15 cellular contexts compared by ENCODE assay signal in the genomic region with DNA sequence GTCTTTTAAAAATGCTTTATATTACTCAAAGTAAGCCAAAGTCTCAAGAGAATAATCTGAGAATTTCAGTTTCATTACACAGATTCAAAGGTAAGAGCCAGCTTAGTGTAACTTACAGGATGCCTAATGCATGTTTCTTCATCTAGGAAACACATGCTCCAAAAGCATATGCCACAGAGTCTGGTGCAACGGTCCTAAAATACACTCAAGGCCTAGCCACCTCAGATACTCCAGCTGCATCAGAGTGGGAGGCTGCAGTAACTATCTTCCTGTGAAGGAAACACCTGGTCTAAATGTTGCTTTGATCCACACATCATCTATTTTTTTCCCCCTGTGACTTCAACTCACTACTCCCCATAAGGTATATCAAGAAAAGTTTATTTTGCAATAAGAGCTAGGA. TPM values are rescaled to one million over a fixed set of nuclear protein-coding genes. Genes with fewer than 3 reads are reported as not detected.
DNase-seq lines count a peak whose midpoint lies in the region; ATAC-seq and TF ChIP-seq lines count a peak whose summit lies in the region.
"Had no signal": no experiment of that assay in that cellular context is flagged by ENCODE, and none has a peak within 500 bp of the region (broad histone marks: within the 10 kb centered on the region; RNA-seq: fewer than 3 reads in every experiment).

No MANE protein-coding gene starts in this region.

- intact Hi-C loops in activated CD4-positive, alpha-beta T cell treated with anti-CD3 and anti-CD28 coated beads, Interleukin-2, amount 10 ng/mL, durations not matched to agents 24 days and 14 days (cut with micrococcal nuclease) = no loop called here
- intact Hi-C loops in naive thymus-derived CD4-positive, alpha-beta T cell (cut with micrococcal nuclease) = no loop called here

- peaks cover 13 to 59% (median 17%) of the 10 kb centered on the region in 3 experiments for H3K36me3 ChIP-seq in naive thymus-derived CD4-positive, alpha-beta T cell (ENCODE audit: control insufficient read depth in 2 of 3, insufficient read depth in 3 of 3, low read length in 3 of 3)

- H3K27me3 Mint-ChIP-seq in activated CD4-positive, alpha-beta T cell treated with anti-CD3 and anti-CD28 coated beads, Interleukin-2, amount 10 ng/mL, durations not matched to agents 24 days and 14 days = no peaks in the 10 kb centered on the region
- no peaks in the 10 kb centered on the region for H3K27me3 Mint-ChIP-seq in activated CD4-positive, alpha-beta T cell treated with anti-CD3 and anti-CD28 coated beads, Interleukin-2, amount 10 ng/mL, durations not matched to agents 7 days and 5 days
- H3K27me3 Mint-ChIP-seq in T-cell = no peaks in the 10 kb centered on the region
- no peaks in the 10 kb centered on the region for H3K27me3 Mint-ChIP-seq in naive thymus-derived CD4-positive, alpha-beta T cell

- H3K9me3 ChIP-seq in naive thymus-derived CD4-positive, alpha-beta T cell (ENCODE audit: control insufficient read depth in 2 of 3, low read length in 3 of 3) = no peaks in the 10 kb centered on the region
- H3K9me3 ChIP-seq: pancreas, testis had no signal

- TF ChIP-seq CTCF in GM13976 (IDR thresholded peaks at IDR 0.05; ENCODE audit: borderline replicate concordance, control extremely low read depth, extremely low read depth, insufficient read depth, missing control alignments) (no peak), foreskin fibroblast (IDR thresholded peaks at IDR 0.05; ENCODE audit: low read depth, low read length) (no peak)

- H3K27me3 ChIP-seq in naive thymus-derived CD4-positive, alpha-beta T cell (ENCODE audit: control insufficient read depth in 2 of 2, insufficient read depth in 2 of 2, low read length in 2 of 2) = no peaks in the 10 kb centered on the region
- H3K27me3 ChIP-seq: foreskin keratinocyte, pancreas, testis had no signal

- H3K36me3 Mint-ChIP-seq in activated CD4-positive, alpha-beta T cell treated with anti-CD3 and anti-CD28 coated beads, Interleukin-2, amount 10 ng/mL, durations not matched to agents 24 days and 14 days (ENCODE audit: low read depth) = peaks cover 45% of the 10 kb centered on the region
- H3K36me3 Mint-ChIP-seq in activated CD4-positive, alpha-beta T cell treated with anti-CD3 and anti-CD28 coated beads, Interleukin-2, amount 10 ng/mL, durations not matched to agents 7 days and 5 days (ENCODE audit: low read depth) = peaks cover 43% of the 10 kb centered on the region
- peaks cover 43% of the 10 kb centered on the region for H3K36me3 Mint-ChIP-seq in T-cell
- H3K36me3 Mint-ChIP-seq in naive thymus-derived CD4-positive, alpha-beta T cell = peaks cover 4 to 37% (median 25%) of the 10 kb centered on the region in 5 donors

- CTCF ChIA-PET in activated CD4-positive, alpha-beta T cell treated with anti-CD3 and anti-CD28 coated beads, Interleukin-2, amount 10 ng/mL, durations not matched to agents 7 days and 5 days (lab: Charles Lee) = interaction anchor here (2.0 to 3.1 kb wide), 3 partner anchors 8 to 78 kb away, joined by 4 to 12 read pairs (median 8); no protein-coding TSS in a partner anchor
- CTCF ChIA-PET in T-cell (lab: Charles Lee) = interaction anchor here in 1 of 2 donors (0.6 to 1.7 kb wide), 3 partner anchors 35 to 408 kb away, joined by 3 to 8 read pairs (median 6); no protein-coding TSS in a partner anchor
- CTCF ChIA-PET in naive thymus-derived CD4-positive, alpha-beta T cell (lab: Charles Lee) = interaction anchor here (1.4 to 1.7 kb wide), 2 partner anchors 9 to 105 kb away, joined by 3 to 15 read pairs; no protein-coding TSS in a partner anchor

- peak in 2 of 4 experiments; percentile 47 to 88 for ATAC-seq in T-cell (replicated peaks in 1 of 4)
- ATAC-seq in naive thymus-derived CD4-positive, alpha-beta T cell = no peak
- ATAC-seq: foreskin keratinocyte, pancreas had no signal

- H3K4me3 Mint-ChIP-seq in activated CD4-positive, alpha-beta T cell treated with anti-CD3 and anti-CD28 coated beads, Interleukin-2, amount 10 ng/mL, durations not matched to agents 24 days and 14 days = no peak overlapping the region
- no peak overlapping the region for H3K4me3 Mint-ChIP-seq in activated CD4-positive, alpha-beta T cell treated with anti-CD3 and anti-CD28 coated beads, Interleukin-2, amount 10 ng/mL, durations not matched to agents 7 days and 5 days
- H3K4me3 Mint-ChIP-seq in T-cell = peak overlapping the region in 1 of 3 donors; percentile 27
- peak overlapping the region in 8 of 10 donors; percentile 21 to 62 (median 42) for H3K4me3 Mint-ChIP-seq in naive thymus-derived CD4-positive, alpha-beta T cell

- H3K27ac ChIP-seq in naive thymus-derived CD4-positive, alpha-beta T cell (ENCODE audit: low read depth, low read length) = no peak overlapping the region
- H3K27ac ChIP-seq: foreskin keratinocyte, pancreas, testis, WERI-Rb-1 had no signal

- H3K27ac Mint-ChIP-seq in activated CD4-positive, alpha-beta T cell treated with anti-CD3 and anti-CD28 coated beads, Interleukin-2, amount 10 ng/mL, durations not matched to agents 24 days and 14 days = peak overlapping the region; percentile 50
- H3K27ac Mint-ChIP-seq in activated CD4-positive, alpha-beta T cell treated with anti-CD3 and anti-CD28 coated beads, Interleukin-2, amount 10 ng/mL, durations not matched to agents 7 days and 5 days = no peak overlapping the region
- H3K27ac Mint-ChIP-seq in T-cell = peak overlapping the region; percentile 82 to 83
- H3K27ac Mint-ChIP-seq in naive thymus-derived CD4-positive, alpha-beta T cell = peak overlapping the region in 8 of 9 donors; percentile 11 to 87 (median 68)

- POLR2A ChIA-PET in activated CD4-positive, alpha-beta T cell treated with anti-CD3 and anti-CD28 coated beads, Interleukin-2, amount 10 ng/mL, durations not matched to agents 7 days and 5 days (lab: Charles Lee) = interaction anchor here (0.5 to 1.1 kb wide), 3 partner anchors 7 to 42 kb away, joined by 3 to 4 read pairs (median 4); no protein-coding TSS in a partner anchor
- POLR2A ChIA-PET in T-cell (lab: Charles Lee) = interaction anchor here (0.6 kb wide), 2 partner anchors 57 to 228 kb away, joined by 4 to 5 read pairs; no protein-coding TSS in a partner anchor
- POLR2A ChIA-PET in naive thymus-derived CD4-positive, alpha-beta T cell (lab: Charles Lee) = interaction anchor here (0.6 to 1.3 kb wide), 5 partner anchors 18 to 87 kb away, joined by 3 to 4 read pairs (median 3); no protein-coding TSS in a partner anchor

- H3K4me1 Mint-ChIP-seq in activated CD4-positive, alpha-beta T cell treated with anti-CD3 and anti-CD28 coated beads, Interleukin-2, amount 10 ng/mL, durations not matched to agents 24 days and 14 days = peaks cover 17% of the 10 kb centered on the region
- H3K4me1 Mint-ChIP-seq in activated CD4-positive, alpha-beta T cell treated with anti-CD3 and anti-CD28 coated beads, Interleukin-2, amount 10 ng/mL, durations not matched to agents 7 days and 5 days = peaks cover 28% of the 10 kb centered on the region
- peaks cover 20 to 30% (median 27%) of the 10 kb centered on the region in 3 donors for H3K4me1 Mint-ChIP-seq in T-cell
- H3K4me1 Mint-ChIP-seq in naive thymus-derived CD4-positive, alpha-beta T cell = peaks cover 13 to 39% (median 31%) of the 10 kb centered on the region in 7 donors

- DNase-seq in activated CD4-positive, alpha-beta T cell treated with anti-CD3 and anti-CD28 coated beads, Interleukin-2, amount 10 ng/mL, durations not matched to agents 24 days and 14 days = no peak
- DNase-seq in activated CD4-positive, alpha-beta T cell treated with anti-CD3 and anti-CD28 coated beads, Interleukin-2, amount 10 ng/mL, durations not matched to agents 7 days and 5 days = no peak
- DNase-seq in GM13976 (ENCODE audit: low spot score) (peak; percentile 23), T-cell (peak in 1 of 34 experiments; percentile 23), NCI-H1105 (lab: John Stamatoyannopoulos, UW) (no peak), foreskin fibroblast (no peak)
- peak in 3 of 9 donors; percentile 7 to 31 (median 8) for DNase-seq in naive thymus-derived CD4-positive, alpha-beta T cell
- DNase-seq in NK-92 treated with Interleukin-12 subunit alpha and Interleukin-12 subunit beta, amount 100 ng/mL, for 24 hours (lab: John Stamatoyannopoulos, UW) = no peak
- DNase-seq: effector CD8-positive, alpha-beta T cell; foreskin keratinocyte; NCI-H1105 treated with DMSO at 0.1 percent for 48 hours; NCI-H226; pancreas; testis; WERI-Rb-1 had no signal

- in situ Hi-C loops in GM13976 (cut with MboI; ENCODE audit: low sequenced_read_pairs, unreplicated experiment) = no loop called here

- no peaks in the 10 kb centered on the region for H3K9me3 Mint-ChIP-seq in activated CD4-positive, alpha-beta T cell treated with anti-CD3 and anti-CD28 coated beads, Interleukin-2, amount 10 ng/mL, durations not matched to agents 24 days and 14 days
- H3K9me3 Mint-ChIP-seq in activated CD4-positive, alpha-beta T cell treated with anti-CD3 and anti-CD28 coated beads, Interleukin-2, amount 10 ng/mL, durations not matched to agents 7 days and 5 days = no peaks in the 10 kb centered on the region
- no peaks in the 10 kb centered on the region for H3K9me3 Mint-ChIP-seq in T-cell
- H3K9me3 Mint-ChIP-seq in naive thymus-derived CD4-positive, alpha-beta T cell = no peaks in the 10 kb centered on the region

- H3K4me3 ChIP-seq in naive thymus-derived CD4-positive, alpha-beta T cell (ENCODE audit: low read length) = no peak overlapping the region
- H3K4me3 ChIP-seq in foreskin fibroblast (ENCODE audit: low read depth in 1 of 2, low read length in 2 of 2) = no peak overlapping the region
- H3K4me3 ChIP-seq: pancreas, testis had no signal

- H3K4me1 ChIP-seq in naive thymus-derived CD4-positive, alpha-beta T cell (ENCODE audit: control insufficient read depth in 2 of 2, insufficient read depth in 2 of 2, low read length in 2 of 2) = peaks cover 0 to 11% of the 10 kb centered on the region in 2 donors
- H3K4me1 ChIP-seq: foreskin keratinocyte, pancreas had no signal

RNA-seq across cellular contexts. Expression of gene CORO6, which starts 51.6 kb away (rescaled TPM):
- 5.6 and 6.4 TPM in 2 replicates for total RNA-seq in activated CD4-positive, alpha-beta T cell treated with anti-CD3 and anti-CD28 coated beads, Interleukin-2, amount 10 ng/mL, durations not matched to agents 24 days and 14 days
- 1 to 10 TPM; 2.4 to 3.1 TPM for total RNA-seq in activated CD4-positive, alpha-beta T cell treated with anti-CD3 and anti-CD28 coated beads, Interleukin-2, amount 10 ng/mL, durations not matched to agents 7 days and 5 days
- 1 to 10 TPM; 2.4 to 4.1 (median 3.6) TPM for total RNA-seq in T-cell
- total RNA-seq in naive thymus-derived CD4-positive, alpha-beta T cell = 1 to 10 TPM; 1.4 to 3.1 (median 1.7) TPM
- polyA plus RNA-seq in naive thymus-derived CD4-positive, alpha-beta T cell = under 1 TPM; 0.15 to 0.35 TPM

Comparison
In these comparisons a context has a peak if more than half of its experiments do, and no peak if none do; other contexts are left out.
1. H3K4me3 Mint-ChIP-seq: peak in naive thymus-derived CD4-positive, alpha-beta T cell (8 of 10); none in activated CD4-positive, alpha-beta T cell treated with anti-CD3 and anti-CD28 coated beads, Interleukin-2, amount 10 ng/mL, durations not matched to agents 24 days and 14 days (single experiment) and activated CD4-positive, alpha-beta T cell treated with anti-CD3 and anti-CD28 coated beads, Interleukin-2, amount 10 ng/mL, durations not matched to agents 7 days and 5 days (single experiment).